Comparison of ENCODE assay signal across 10 cellular contexts in the genomic region with DNA sequence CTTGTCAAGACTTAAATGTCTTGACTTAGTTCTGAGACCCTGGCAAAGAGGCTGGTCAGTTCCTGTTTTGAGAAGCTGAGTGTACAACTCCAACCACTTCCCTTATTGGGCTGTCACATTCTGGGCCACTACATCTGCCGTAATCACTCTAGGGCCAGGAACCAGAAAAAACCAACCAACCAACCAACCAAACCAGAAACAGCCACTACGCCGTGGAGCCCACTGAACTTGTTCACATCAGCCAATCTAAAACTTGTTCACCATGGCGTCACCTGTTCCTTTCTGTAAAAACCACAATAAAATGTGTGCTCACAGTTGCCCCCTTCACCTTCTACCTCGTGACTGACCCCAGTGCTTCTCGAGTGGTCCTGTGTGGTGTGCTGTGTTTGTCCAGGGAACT.
DNase-seq lines count a peak whose midpoint lies in the region; ATAC-seq and TF ChIP-seq lines count a peak whose summit lies in the region.
"Had no signal": no experiment of that assay in that cellular context is flagged by ENCODE, and none has a peak within 500 bp of the region (broad histone marks: within the 10 kb centered on the region; RNA-seq: fewer than 3 reads in every experiment).

No MANE protein-coding gene starts in this region.

- H3K4me1 ChIP-seq in BLaER1 treated with 17β-estradiol and CSF1 and Interleukin-3, amounts not matched to agents 10 nM and 100 nM, result peaks cover 0 to 65% (median 26%) of the 10 kb centered on the region in 10 experiments; a peak in 14 of 20 replicates
- H3K4me1 ChIP-seq in MM.1S (ENCODE audit: low read length), result no peaks in the 10 kb centered on the region

- no peak for TF ChIP-seq CTCF in MM.1S (IDR thresholded peaks at IDR 0.05; ENCODE audit: low read length)

- peak overlapping the region; percentile 74 for H3K27ac Mint-ChIP-seq in dendritic cell treated with granulocyte-macrophage colony-stimulating factor and Interleukin-4, amounts not matched to agents 40 ng/mL and 50 ng/mL, for 4 days
- no peak overlapping the region for H3K27ac Mint-ChIP-seq in activated T-cell treated with anti-CD3 and anti-CD28 coated beads, Interleukin-2, amount 50 U/mL, for 24 hours

- no peaks in the 10 kb centered on the region for H3K9me2 ChIP-seq in MM.1S (replicated peaks; ENCODE audit: insufficient read depth, low read length)

- no peaks in the 10 kb centered on the region; a peak in 1 of 22 replicates for H3K9me3 ChIP-seq in BLaER1 treated with 17β-estradiol and CSF1 and Interleukin-3, amounts not matched to agents 10 nM and 100 nM (replicated peaks in 1 of 11)
- no peaks in the 10 kb centered on the region for H3K9me3 ChIP-seq in MM.1S (replicated peaks; ENCODE audit: insufficient read depth, low read length)

- no peaks in the 10 kb centered on the region for H3K79me2 ChIP-seq in MM.1S (ENCODE audit: low read length)

- H3K4me3 ChIP-seq in BLaER1 treated with 17β-estradiol and CSF1 and Interleukin-3, amounts not matched to agents 10 nM and 100 nM, result no peak overlapping the region
- no peak overlapping the region for H3K4me3 ChIP-seq in MM.1S (ENCODE audit: low read length)

- peak overlapping the region; percentile 34 for H3K4me3 Mint-ChIP-seq in dendritic cell treated with granulocyte-macrophage colony-stimulating factor and Interleukin-4, amounts not matched to agents 40 ng/mL and 50 ng/mL, for 4 days
- H3K4me3 Mint-ChIP-seq in activated T-cell treated with anti-CD3 and anti-CD28 coated beads, Interleukin-2, amount 50 U/mL, for 24 hours, result no peak overlapping the region

- no peaks in the 10 kb centered on the region for H3K9me3 Mint-ChIP-seq in dendritic cell treated with granulocyte-macrophage colony-stimulating factor and Interleukin-4, amounts not matched to agents 40 ng/mL and 50 ng/mL, for 4 days
- no peaks in the 10 kb centered on the region for H3K9me3 Mint-ChIP-seq in activated T-cell treated with anti-CD3 and anti-CD28 coated beads, Interleukin-2, amount 50 U/mL, for 24 hours

- intact Hi-C loops in dendritic cell treated with granulocyte-macrophage colony-stimulating factor and Interleukin-4, amounts not matched to agents 40 ng/mL and 50 ng/mL, for 4 days (cut with micrococcal nuclease), result loop anchor here (5.0 kb wide), 1 partner anchor 175 kb away; a partner anchor contains a TSS

- H3K4me1 Mint-ChIP-seq in dendritic cell treated with granulocyte-macrophage colony-stimulating factor and Interleukin-4, amounts not matched to agents 40 ng/mL and 50 ng/mL, for 4 days (ENCODE audit: low read depth), result peaks cover 38% of the 10 kb centered on the region
- H3K4me1 Mint-ChIP-seq in activated T-cell treated with anti-CD3 and anti-CD28 coated beads, Interleukin-2, amount 50 U/mL, for 24 hours (ENCODE audit: low read depth), result peaks cover 15% of the 10 kb centered on the region

- H3K9ac ChIP-seq in BLaER1 treated with 17β-estradiol and CSF1 and Interleukin-3, amounts not matched to agents 10 nM and 100 nM, result no peak overlapping the region
- H3K9ac ChIP-seq in MM.1S (ENCODE audit: low read length), result no peak overlapping the region

- no peaks in the 10 kb centered on the region for H4K20me1 ChIP-seq in BLaER1 treated with 17β-estradiol and CSF1 and Interleukin-3, amounts not matched to agents 10 nM and 100 nM
- H4K20me1 ChIP-seq in MM.1S (ENCODE audit: insufficient read depth, low read length), result no peaks in the 10 kb centered on the region

- H3K36me3 Mint-ChIP-seq in dendritic cell treated with granulocyte-macrophage colony-stimulating factor and Interleukin-4, amounts not matched to agents 40 ng/mL and 50 ng/mL, for 4 days (ENCODE audit: low read depth), result peaks cover 8% of the 10 kb centered on the region
- peaks cover 2% of the 10 kb centered on the region for H3K36me3 Mint-ChIP-seq in activated T-cell treated with anti-CD3 and anti-CD28 coated beads, Interleukin-2, amount 50 U/mL, for 24 hours (ENCODE audit: low read depth)

- no peaks in the 10 kb centered on the region for H3K27me3 ChIP-seq in BLaER1 treated with 17β-estradiol and CSF1 and Interleukin-3, amounts not matched to agents 10 nM and 100 nM
- H3K27me3 ChIP-seq in MM.1S (replicated peaks; ENCODE audit: insufficient read depth, low read length), result no peaks in the 10 kb centered on the region

- peak overlapping the region in 5 of 11 experiments; percentile 10 to 74 (median 58); a peak in 8 of 22 replicates for H3K27ac ChIP-seq in BLaER1 treated with 17β-estradiol and CSF1 and Interleukin-3, amounts not matched to agents 10 nM and 100 nM
- H3K27ac ChIP-seq in MM.1S (ENCODE audit: low read length), result no peak overlapping the region
- H3K27ac ChIP-seq: C4-2B had no signal

- peak overlapping the region in 6 of 11 experiments; percentile 26 to 79 (median 57); a peak in 10 of 22 replicates for H3K4me2 ChIP-seq in BLaER1 treated with 17β-estradiol and CSF1 and Interleukin-3, amounts not matched to agents 10 nM and 100 nM
- H3K4me2 ChIP-seq in MM.1S (ENCODE audit: low read depth, low read length), result no peak overlapping the region

- no peak overlapping the region for H2AFZ ChIP-seq in MM.1S (ENCODE audit: low read length)

- H3K36me3 ChIP-seq in BLaER1 treated with 17β-estradiol and CSF1 and Interleukin-3, amounts not matched to agents 10 nM and 100 nM, result peaks cover 0 to 3% (median 0%) of the 10 kb centered on the region in 11 experiments; a peak in 1 of 22 replicates
- no peaks in the 10 kb centered on the region for H3K36me3 ChIP-seq in MM.1S (replicated peaks; ENCODE audit: insufficient read depth, low read length)

- H3F3A ChIP-seq in MM.1S (ENCODE audit: insufficient read depth, low read length), result no peaks in the 10 kb centered on the region

- peak; percentile 68 for ATAC-seq in GM19438 (IDR thresholded peaks at IDR 0.05; ENCODE audit: low read depth, unreplicated experiment)
- peak; percentile 95 for ATAC-seq in HG03354 (IDR thresholded peaks at IDR 0.05; ENCODE audit: poor library complexity, severe bottlenecking, unreplicated experiment)

- no peak for DNase-seq in NK-92 treated with Interleukin-12 subunit alpha and Interleukin-12 subunit beta, amount 100 ng/mL, for 24 hours (lab: John Stamatoyannopoulos, UW)
- no peak for DNase-seq in MM.1S
- no peak for DNase-seq in NCI-H2107 (lab: John Stamatoyannopoulos, UW)
- no peak for DNase-seq in activated T-cell treated with anti-CD3 and anti-CD28 coated beads, Interleukin-2, amount 50 U/mL, for 24 hours
- DNase-seq: NCI-H1436 treated with DMSO at 0.1 percent for 48 hours had no signal

- H3K27me3 Mint-ChIP-seq in dendritic cell treated with granulocyte-macrophage colony-stimulating factor and Interleukin-4, amounts not matched to agents 40 ng/mL and 50 ng/mL, for 4 days, result no peaks in the 10 kb centered on the region
- no peaks in the 10 kb centered on the region for H3K27me3 Mint-ChIP-seq in activated T-cell treated with anti-CD3 and anti-CD28 coated beads, Interleukin-2, amount 50 U/mL, for 24 hours
